In the genomic region with DNA sequence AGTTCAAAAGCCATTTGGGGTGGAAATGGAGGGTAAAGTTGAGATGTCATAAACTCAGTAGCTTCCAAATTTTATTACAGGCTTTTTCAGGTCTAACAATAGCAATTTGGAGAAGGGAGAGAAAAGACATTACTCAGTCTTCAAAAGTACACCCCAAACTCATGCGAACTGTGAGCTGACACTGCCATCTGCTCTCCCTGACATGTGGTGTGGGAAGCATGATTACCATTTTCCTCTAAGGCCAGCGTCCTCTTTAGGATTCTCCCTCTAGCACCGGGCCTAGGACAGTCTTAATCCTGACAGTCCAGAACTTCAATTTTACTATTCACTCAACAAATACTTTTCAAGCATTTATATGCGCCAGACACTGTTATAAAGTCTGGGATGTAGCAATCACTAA, we compare ENCODE assay signal across 20 cellular contexts.
A peak's percentile ranks its signal among the peaks of the same experiment; 100 is the strongest.
DNase-seq lines count a peak whose midpoint lies in the region; ATAC-seq and TF ChIP-seq lines count a peak whose summit lies in the region.
"Had no signal": no experiment of that assay in that cellular context is flagged by ENCODE, and none has a peak within 500 bp of the region (broad histone marks: within the 10 kb centered on the region; RNA-seq: fewer than 3 reads in every experiment).

No MANE protein-coding gene starts in this region.

- H3K9me3 Mint-ChIP-seq in CD8-positive, alpha-beta memory T cell = no peaks in the 10 kb centered on the region
- peaks cover 3% of the 10 kb centered on the region for H3K9me3 Mint-ChIP-seq in activated T-helper 17 cell treated with anti-CD3 and anti-CD28 coated beads, Interleukin-2, amount 50 U/mL, for 72 hours
- H3K9me3 Mint-ChIP-seq in type B pancreatic cell = peaks cover 6% of the 10 kb centered on the region

- no peaks in the 10 kb centered on the region for H3K36me3 ChIP-seq in CD8-positive, alpha-beta memory T cell (ENCODE audit: insufficient read depth, low read length)
- H3K36me3 ChIP-seq in GM23248 (ENCODE audit: low read depth) = no peaks in the 10 kb centered on the region
- H3K36me3 ChIP-seq: vagina had no signal

- H3K36me3 Mint-ChIP-seq in CD8-positive, alpha-beta memory T cell = no peaks in the 10 kb centered on the region
- peaks cover 21% of the 10 kb centered on the region for H3K36me3 Mint-ChIP-seq in activated T-helper 17 cell treated with anti-CD3 and anti-CD28 coated beads, Interleukin-2, amount 50 U/mL, for 72 hours (ENCODE audit: low read depth)
- H3K36me3 Mint-ChIP-seq in type B pancreatic cell = no peaks in the 10 kb centered on the region
- H3K36me3 Mint-ChIP-seq: CD4-positive, alpha-beta memory T cell had no signal

- H3K4me3 Mint-ChIP-seq in CD8-positive, alpha-beta memory T cell = no peak overlapping the region
- peak overlapping the region; percentile 79 for H3K4me3 Mint-ChIP-seq in activated T-helper 17 cell treated with anti-CD3 and anti-CD28 coated beads, Interleukin-2, amount 50 U/mL, for 72 hours
- no peak overlapping the region for H3K4me3 Mint-ChIP-seq in type B pancreatic cell
- H3K4me3 Mint-ChIP-seq: CD4-positive, alpha-beta memory T cell had no signal

- no peaks in the 10 kb centered on the region for H3K79me2 ChIP-seq in GM23248 (ENCODE audit: insufficient read depth)
- H3K79me2 ChIP-seq: hepatocyte had no signal

- no peaks in the 10 kb centered on the region for H4K20me1 ChIP-seq in GM23248 (ENCODE audit: insufficient read depth)

- peaks cover 0 to 17% (median 6%) of the 10 kb centered on the region in 3 donors for H3K4me1 Mint-ChIP-seq in CD8-positive, alpha-beta memory T cell
- H3K4me1 Mint-ChIP-seq in activated T-helper 17 cell treated with anti-CD3 and anti-CD28 coated beads, Interleukin-2, amount 50 U/mL, for 72 hours = peaks cover 56% of the 10 kb centered on the region
- H3K4me1 Mint-ChIP-seq in type B pancreatic cell (ENCODE audit: unreplicated experiment) = peaks cover 16% of the 10 kb centered on the region

- H3K9me3 ChIP-seq in CD8-positive, alpha-beta memory T cell (ENCODE audit: low read length) = no peaks in the 10 kb centered on the region
- H3K9me3 ChIP-seq in GM23248 (ENCODE audit: low read depth) = no peaks in the 10 kb centered on the region
- H3K9me3 ChIP-seq: testis, vagina had no signal

- 97 to 98% methylated on average over 4 of the region's 4 CpGs for WGBS in GM23248 (ENCODE audit: low coverage in 1 of 2, low lambda C conversion rate in 2 of 2, missing lambda C conversion rate in 2 of 2), 2 experiments

- no peak overlapping the region for H3K27ac Mint-ChIP-seq in CD8-positive, alpha-beta memory T cell
- H3K27ac Mint-ChIP-seq in activated T-helper 17 cell treated with anti-CD3 and anti-CD28 coated beads, Interleukin-2, amount 50 U/mL, for 72 hours = peak overlapping the region; percentile 98
- no peak overlapping the region for H3K27ac Mint-ChIP-seq in type B pancreatic cell
- H3K27ac Mint-ChIP-seq: progenitor cell of endocrine pancreas had no signal

- peaks cover 4 to 13% of the 10 kb centered on the region in 2 donors for H3K27me3 Mint-ChIP-seq in CD8-positive, alpha-beta memory T cell
- H3K27me3 Mint-ChIP-seq in activated T-helper 17 cell treated with anti-CD3 and anti-CD28 coated beads, Interleukin-2, amount 50 U/mL, for 72 hours = no peaks in the 10 kb centered on the region
- no peaks in the 10 kb centered on the region for H3K27me3 Mint-ChIP-seq in type B pancreatic cell

- DNase-seq in CD8-positive, alpha-beta memory T cell = no peak
- DNase-seq in GM23248 (no peak), myocyte (ENCODE audit: low read depth) (peak; percentile 62), NCI-H510A (lab: John Stamatoyannopoulos, UW) (no peak), type B pancreatic cell (ENCODE audit: extremely low spot score, unreplicated experiment) (no peak), hippocampal formation (lab: John Stamatoyannopoulos, UW) (no peak)
- DNase-seq: activated CD4-positive, CD25-positive, alpha-beta regulatory T cell treated with anti-CD3 and anti-CD28 coated beads, Interleukin-2, amount 50 U/mL, for 72 hours; activated gamma-delta T cell; amygdala; CD4-positive, alpha-beta memory T cell; DMS53; GF-D8; NCI-H1694; NCI-H69; SHP77 treated with DMSO at 0.1 percent for 48 hours; testis had no signal

- ATAC-seq in activated T-helper 17 cell treated with anti-CD3 and anti-CD28 coated beads, Interleukin-2, amount 50 U/mL, for 72 hours (replicated peaks) = no peak

- peak overlapping the region; percentile 45 for H3K27ac ChIP-seq in CD8-positive, alpha-beta memory T cell (ENCODE audit: low read depth, low read length)
- H3K27ac ChIP-seq in GM23248 = peak overlapping the region; percentile 99; the same call in 1 of the 2 replicates
- H3K27ac ChIP-seq: hepatocyte, testis, vagina had no signal

- in situ Hi-C loops in GM23248 (cut with MboI) = no loop called here

- POLR2A ChIA-PET in CD8-positive, alpha-beta memory T cell (lab: Charles Lee) = no interaction called here

- no peaks in the 10 kb centered on the region for H3K4me1 ChIP-seq in CD8-positive, alpha-beta memory T cell (ENCODE audit: insufficient read depth, low read length)
- H3K4me1 ChIP-seq in GM23248 (ENCODE audit: insufficient read depth) = peaks cover 70% of the 10 kb centered on the region
- H3K4me1 ChIP-seq: testis had no signal

- H3K9ac ChIP-seq in GM23248 = peak overlapping the region; percentile 84; the same call in 1 of the 2 replicates

- no peak overlapping the region for H2AFZ ChIP-seq in GM23248
- H2AFZ ChIP-seq: hepatocyte had no signal

- no peak overlapping the region for H3K4me2 ChIP-seq in GM23248 (ENCODE audit: unreplicated experiment)
- H3K4me2 ChIP-seq: hepatocyte had no signal

- no peak for TF ChIP-seq CTCF in type B pancreatic cell (conservative IDR thresholded peaks at IDR 0.05)

- H3K27me3 ChIP-seq in CD8-positive, alpha-beta memory T cell (ENCODE audit: insufficient read depth, low read length, poor library complexity, severe bottlenecking) = no peaks in the 10 kb centered on the region
- H3K27me3 ChIP-seq in GM23248 (replicated peaks; ENCODE audit: insufficient read depth) = no peaks in the 10 kb centered on the region
- H3K27me3 ChIP-seq: hepatocyte, testis, vagina had no signal

- no peak overlapping the region for H3K4me3 ChIP-seq in CD8-positive, alpha-beta memory T cell (ENCODE audit: low read length)
- H3K4me3 ChIP-seq in GM23248 = no peak overlapping the region
- H3K4me3 ChIP-seq: hepatocyte, testis, vagina had no signal

- H3K9me2 ChIP-seq in GM23248 (ENCODE audit: insufficient read depth) = no peaks in the 10 kb centered on the region

- CTCF ChIA-PET in CD8-positive, alpha-beta memory T cell (lab: Charles Lee) = no interaction called here

- H3F3A ChIP-seq in GM23248 (ENCODE audit: insufficient read depth) = peaks cover 65% of the 10 kb centered on the region
